10 cellular contexts compared by ENCODE assay signal in genomic region chr2:241843321-241844065, GRCh38. TPM values are rescaled to one million over a fixed set of nuclear protein-coding genes. Genes with fewer than 3 reads are reported as not detected.
DNase-seq lines count a peak whose midpoint lies in the region; ATAC-seq and TF ChIP-seq lines count a peak whose summit lies in the region.
"Had no signal": no experiment of that assay in that cellular context is flagged by ENCODE, and none has a peak within 500 bp of the region (broad histone marks: within the 10 kb centered on the region; RNA-seq: fewer than 3 reads in every experiment).

No MANE protein-coding gene starts in this region.

- intact Hi-C loops in CD4-positive, alpha-beta T cell (cut with DNase I, micrococcal nuclease): no loop called here
- intact Hi-C loops in colonic mucosa (cut with DNase I): no loop called here

- CTCF ChIA-PET in CD4-positive, alpha-beta T cell (lab: Charles Lee): interaction anchor here (0.9 to 1.2 kb wide), 3 partner anchors 25 to 133 kb away, joined by 3 to 6 read pairs (median 5); no protein-coding TSS in a partner anchor

- H3K56ac ChIP-seq in H9 (ENCODE audit: insufficient read length, low read depth, low read length): no peak overlapping the region

- H3K4ac ChIP-seq in H9 (ENCODE audit: low read depth, low read length): no peak overlapping the region
- H3K4ac ChIP-seq in neuronal stem cell (ENCODE audit: low read length): no peak overlapping the region

- H3T11ph ChIP-seq in H9 (ENCODE audit: low read length): no peak overlapping the region

- no peaks in the 10 kb centered on the region for H3K79me2 ChIP-seq in H9 (ENCODE audit: insufficient read depth, low read length)

- H3K27me3 ChIP-seq in CD4-positive, alpha-beta T cell (ENCODE audit: control insufficient read depth, insufficient read depth, low read length): no peaks in the 10 kb centered on the region
- H3K27me3 ChIP-seq in H9 (ENCODE audit: insufficient read depth, low read length) (peaks cover 2% of the 10 kb centered on the region; the same call in 1 of the 2 replicates), colonic mucosa (no peaks in the 10 kb centered on the region), neuronal stem cell (ENCODE audit: control insufficient read depth in 3 of 3, insufficient read depth in 3 of 3, low read depth in 1 of 3, low read length in 3 of 3) (peaks cover 0 to 17% (median 14%) of the 10 kb centered on the region in 3 experiments)

- no peak overlapping the region for H3K18ac ChIP-seq in H9 (ENCODE audit: insufficient read length, low read depth, low read length)
- peak overlapping the region; percentile 92 for H3K18ac ChIP-seq in neuronal stem cell (ENCODE audit: low read length)

- POLR2A ChIA-PET in CD4-positive, alpha-beta T cell (lab: Charles Lee): interaction anchor here (1.0 to 2.3 kb wide), 3 partner anchors 16 to 142 kb away, joined by 3 to 5 read pairs (median 3); partner anchors contain the start of gene ING5

- H4K91ac ChIP-seq in H9 (ENCODE audit: insufficient read length, low read depth, low read length) (no peak overlapping the region), neuronal stem cell (ENCODE audit: low read depth, low read length, poor library complexity) (no peak overlapping the region)

- peak overlapping the region; percentile 6 for H3K4me2 ChIP-seq in H9 (ENCODE audit: insufficient read depth, insufficient read length, low read length)
- peak overlapping the region; percentile 18 for H3K4me2 ChIP-seq in neuronal stem cell (ENCODE audit: insufficient read depth, low read length, poor library complexity, severe bottlenecking)

- H3K9ac ChIP-seq in H9 (ENCODE audit: extremely low read depth, insufficient read length, low read length) (no peak overlapping the region), colonic mucosa (ENCODE audit: low read depth in 2 of 2, low read length in 2 of 2) (peak overlapping the region in 1 of 2 donors; percentile 46), neuronal stem cell (ENCODE audit: low read depth, low read length, poor library complexity) (no peak overlapping the region)

- no peaks in the 10 kb centered on the region for H3K9me3 ChIP-seq in CD4-positive, alpha-beta T cell (ENCODE audit: control insufficient read depth, low read length)
- H3K9me3 ChIP-seq in H9 (ENCODE audit: control insufficient read depth, low read depth, low read length): no peaks in the 10 kb centered on the region
- H3K9me3 ChIP-seq in colonic mucosa: no peaks in the 10 kb centered on the region
- H3K9me3 ChIP-seq in neuronal stem cell (replicated peaks in 1 of 2; ENCODE audit: control insufficient read depth in 2 of 2, insufficient read depth in 1 of 2, low read depth in 1 of 2, low read length in 2 of 2): no peaks in the 10 kb centered on the region

- no peaks in the 10 kb centered on the region for H3K36me3 Mint-ChIP-seq in CD4-positive, alpha-beta T cell (ENCODE audit: low read depth)
- H3K36me3 Mint-ChIP-seq in H9 (ENCODE audit: insufficient read depth in 1 of 3, low read depth in 3 of 3): peaks cover 0 to 1% (median 0%) of the 10 kb centered on the region in 3 experiments; a peak in 1 of 7 replicates

- H3K27ac ChIP-seq in CD4-positive, alpha-beta T cell (ENCODE audit: low read depth, low read length): no peak overlapping the region
- H3K27ac ChIP-seq in H9 (ENCODE audit: insufficient read length, low read depth, low read length) (no peak overlapping the region), colonic mucosa (peak overlapping the region; percentile 32), neuronal stem cell (replicated peaks; ENCODE audit: low read length) (no peak overlapping the region)

- no peak overlapping the region for H2BK20ac ChIP-seq in H9 (ENCODE audit: low read depth, low read length, poor library complexity, severe bottlenecking)

- H3K4me3 ChIP-seq in colonic mucosa (peak overlapping the region; percentile 7), neuronal stem cell (ENCODE audit: low read length in 2 of 2) (no peak overlapping the region)

- H3K27me3 Mint-ChIP-seq in CD4-positive, alpha-beta T cell: no peaks in the 10 kb centered on the region
- peaks cover 47% of the 10 kb centered on the region for H3K27me3 Mint-ChIP-seq in H9 (ENCODE audit: low read depth)

- H2BK12ac ChIP-seq in H9 (ENCODE audit: insufficient read length, low read depth, low read length) (no peak overlapping the region), neuronal stem cell (ENCODE audit: low read length) (no peak overlapping the region)

- H4K8ac ChIP-seq in H9 (replicated peaks; ENCODE audit: insufficient read length, low read depth, low read length) (no peak overlapping the region), neuronal stem cell (ENCODE audit: low read depth, low read length) (no peak overlapping the region)

- H3K27ac Mint-ChIP-seq in CD4-positive, alpha-beta T cell: peak overlapping the region; percentile 83
- no peak overlapping the region for H3K27ac Mint-ChIP-seq in H9

- no peaks in the 10 kb centered on the region for H3K23me2 ChIP-seq in H9 (ENCODE audit: insufficient read length, low read depth, low read length, poor library complexity, severe bottlenecking)

- H2BK120ac ChIP-seq in H9 (ENCODE audit: low read depth, low read length, poor library complexity, severe bottlenecking): no peak overlapping the region
- H2BK120ac ChIP-seq in neuronal stem cell (ENCODE audit: low read depth, low read length): no peak overlapping the region

- H3K9me3 Mint-ChIP-seq in CD4-positive, alpha-beta T cell: no peaks in the 10 kb centered on the region
- peaks cover 0 to 4% of the 10 kb centered on the region in 2 experiments; a peak in 1 of 5 replicates for H3K9me3 Mint-ChIP-seq in H9

- H3K4me1 ChIP-seq in H9 (ENCODE audit: insufficient read depth, low read length) (no peaks in the 10 kb centered on the region; the same call in 1 of the 2 replicates), colonic mucosa (no peaks in the 10 kb centered on the region), neuronal stem cell (ENCODE audit: control insufficient read depth in 2 of 2, insufficient read depth in 1 of 2, low read depth in 1 of 2, low read length in 2 of 2) (peaks cover 0 to 6% of the 10 kb centered on the region in 2 donors)

- no peak overlapping the region for H2AK5ac ChIP-seq in H9 (ENCODE audit: insufficient read length, low read length)
- peak overlapping the region; percentile 76 for H2AK5ac ChIP-seq in neuronal stem cell (ENCODE audit: low read depth, low read length)

- H3K4me3 Mint-ChIP-seq in CD4-positive, alpha-beta T cell: peak overlapping the region; percentile 56
- H3K4me3 Mint-ChIP-seq in H9: peak overlapping the region; percentile 33 to 62; a peak in 4 of 5 replicates

- no peak overlapping the region for H4K5ac ChIP-seq in H9 (ENCODE audit: insufficient read length, low read depth, low read length)

- H3K36me3 ChIP-seq in colonic mucosa (no peaks in the 10 kb centered on the region), neuronal stem cell (replicated peaks in 1 of 2; ENCODE audit: control insufficient read depth in 2 of 2, insufficient read depth in 2 of 2, low read length in 2 of 2) (no peaks in the 10 kb centered on the region)

- H2BK15ac ChIP-seq in H9 (ENCODE audit: low read depth, low read length): no peak overlapping the region
- H2BK15ac ChIP-seq in neuronal stem cell (ENCODE audit: low read length): peak overlapping the region; percentile 85

- H3K14ac ChIP-seq in H9 (ENCODE audit: insufficient read depth, low read length): no peak overlapping the region
- peak overlapping the region; percentile 89 for H3K14ac ChIP-seq in neuronal stem cell (ENCODE audit: low read length)

- H3K23ac ChIP-seq in H9 (ENCODE audit: insufficient read length, low read depth, low read length): no peak overlapping the region
- no peak overlapping the region for H3K23ac ChIP-seq in neuronal stem cell (ENCODE audit: low read depth, low read length, poor library complexity)

- no peak for DNase-seq in CD4-positive, alpha-beta T cell
- DNase-seq in H9: peak; percentile 34
- DNase-seq in colonic mucosa: peak; percentile 21
- DNase-seq in neuronal stem cell (ENCODE audit: low spot score): no peak
- DNase-seq in NCI-H2227 treated with DMSO at 0.1 percent for 48 hours (lab: John Stamatoyannopoulos, UW): no peak
- no peak for DNase-seq in hypothalamus (lab: John Stamatoyannopoulos, UW)
- DNase-seq in COLO829 (ENCODE audit: low spot score): no peak

- no peak for ATAC-seq in CD4-positive, alpha-beta T cell (ENCODE audit: poor library complexity)
- no peak for ATAC-seq in GM21528 (IDR thresholded peaks at IDR 0.05; ENCODE audit: low FRiP score, unreplicated experiment)

- H2AFZ ChIP-seq in H9 (ENCODE audit: low read length) (no peak overlapping the region), neuronal stem cell (ENCODE audit: low read length) (no peak overlapping the region)

- TF ChIP-seq CTCF in CD4-positive, alpha-beta T cell (IDR thresholded peaks at IDR 0.05): no peak
- no peak for TF ChIP-seq CTCF in H9 (conservative IDR thresholded peaks at IDR 0.05)
- no peak for TF ChIP-seq CTCF in colonic mucosa (IDR thresholded peaks at IDR 0.05)

- H2BK5ac ChIP-seq in H9 (ENCODE audit: insufficient read length, low read length): no peak overlapping the region
- no peak overlapping the region for H2BK5ac ChIP-seq in neuronal stem cell (ENCODE audit: low read length)

- H3K79me1 ChIP-seq in H9 (ENCODE audit: insufficient read depth, low read depth, low read length, poor library complexity, severe bottlenecking): no peaks in the 10 kb centered on the region
- no peaks in the 10 kb centered on the region for H3K79me1 ChIP-seq in neuronal stem cell (ENCODE audit: low read depth, low read length)

- peaks cover 36% of the 10 kb centered on the region for H3K4me1 Mint-ChIP-seq in CD4-positive, alpha-beta T cell (ENCODE audit: low read depth)
- peaks cover 7 to 29% of the 10 kb centered on the region in 2 experiments for H3K4me1 Mint-ChIP-seq in H9

- H4K20me1 ChIP-seq in H9 (ENCODE audit: control insufficient read depth, insufficient read depth, insufficient read length): no peaks in the 10 kb centered on the region

- no CpG with 5 or more reads among the region's 52 CpGs for WGBS in H9 (ENCODE audit: extremely low coverage, insufficient read length, low lambda C conversion rate)
- no CpG with 5 or more reads among the region's 52 CpGs for WGBS in neuronal stem cell (ENCODE audit: extremely low coverage in 2 of 2, insufficient read length in 2 of 2, insufficient replicate concordance in 1 of 2), 2 donors

RNA-seq across cellular contexts. Expression of gene PDCD1, which starts 15.2 kb away (rescaled TPM):
- 10 to 100 TPM in 1 of 2 experiments, 1 to 10 TPM in 1; 9.5 to 11.4 TPM for total RNA-seq in CD4-positive, alpha-beta T cell
- total RNA-seq in H9 (2021): 1.4 and 1.6 TPM in 2 replicates
- under 1 TPM; 0.21 to 0.35 TPM for total RNA-seq in colonic mucosa
- not detected for polyA plus RNA-seq in neuronal stem cell (2013, experiment 1 of 2)
- polyA plus RNA-seq in neuronal stem cell (2013, experiment 2 of 2): not detected
- total RNA-seq: Daoy, fibroblast of lung had no signal
- polyA plus RNA-seq: fibroblast of lung had no signal

RNA-seq across cellular contexts. Expression of gene RTP5, which starts 26.0 kb away (rescaled TPM):
- under 1 TPM; 0.30 to 0.36 TPM for total RNA-seq in CD4-positive, alpha-beta T cell
- total RNA-seq in H9 (2021): not detected in 2 replicates
- not detected for total RNA-seq in colonic mucosa
- not detected for polyA plus RNA-seq in neuronal stem cell (2013, experiment 1 of 2)
- polyA plus RNA-seq in neuronal stem cell (2013, experiment 2 of 2): not detected
- total RNA-seq: Daoy, fibroblast of lung had no signal
- polyA plus RNA-seq: fibroblast of lung had no signal

RNA-seq across cellular contexts. Expression of gene NEU4, which starts 34.5 kb away (rescaled TPM):
- total RNA-seq in CD4-positive, alpha-beta T cell: 1 to 10 TPM; 4.3 to 6.8 TPM
- total RNA-seq in H9 (2021): 0.42 and 0.70 TPM in 2 replicates
- total RNA-seq in colonic mucosa: 10 to 100 TPM; 36.9 to 84.5 TPM
- 0.45 TPM for polyA plus RNA-seq in neuronal stem cell (2013, experiment 1 of 2)
- 0.37 TPM for polyA plus RNA-seq in neuronal stem cell (2013, experiment 2 of 2)
- total RNA-seq: Daoy, fibroblast of lung had no signal
- polyA plus RNA-seq: fibroblast of lung had no signal

Comparison
In these comparisons a context has a peak if more than half of its experiments do, and no peak if none do; other contexts are left out.
1. DNase-seq: peak in H9 (single experiment) and colonic mucosa (single experiment); none in CD4-positive, alpha-beta T cell (0 of 10), neuronal stem cell (single experiment), NCI-H2227 treated with DMSO at 0.1 percent for 48 hours (single experiment), hypothalamus (0 of 51) and COLO829 (single experiment).
2. RNA of gene NEU4, which starts 34.5 kb away (total RNA-seq): 36.9 to 84.5 TPM in colonic mucosa; 4.3 to 6.8 TPM in CD4-positive, alpha-beta T cell and 0.42 to 0.70 TPM in H9; every median in the first group is over 4 times any median in the second.